37 cellular contexts compared by ENCODE assay signal in the genomic region with DNA sequence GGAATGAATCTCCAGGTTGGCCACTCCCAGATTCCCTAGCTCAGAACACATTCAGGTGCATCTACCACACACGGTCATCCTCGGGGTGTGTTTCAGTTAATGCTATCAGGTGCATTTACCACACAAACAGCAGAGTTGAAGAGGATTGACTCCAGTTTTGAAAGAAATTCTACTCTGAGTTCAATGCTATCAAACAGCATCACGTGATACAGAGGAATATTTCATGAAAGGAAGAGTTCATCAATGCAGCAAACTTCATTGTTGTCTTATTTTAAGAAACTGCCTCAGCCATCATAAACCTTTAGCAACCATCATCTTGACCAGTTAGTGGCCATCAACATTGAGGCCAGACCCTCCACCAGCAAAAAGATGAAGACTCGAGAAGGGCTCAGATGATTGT. TPM values are rescaled to one million over a fixed set of nuclear protein-coding genes. Genes with fewer than 3 reads are reported as not detected.
"Had no signal": no experiment of that assay in that cellular context is flagged by ENCODE, and none has a peak within 500 bp of the region (broad histone marks: within the 10 kb centered on the region; RNA-seq: fewer than 3 reads in every experiment).

No MANE protein-coding gene starts in this region.

- H3K9me3 ChIP-seq: MG63 had no signal

- H3K4me3 ChIP-seq: MG63 had no signal

- H3K36me3 ChIP-seq: MG63 had no signal

- H3K27me3 ChIP-seq: MG63 had no signal

- DNase-seq: Karpas-422, Kasumi-1, MG63, MM.1S, MV-4-11, NCI-H1048, NCI-H1092, NCI-H1092 treated with DMSO at 0.1 percent for 48 hours, NCI-H1105, NCI-H1105 treated with DMSO at 0.1 percent for 48 hours, NCI-H1417, NCI-H1417 treated with DMSO at 0.1 percent for 48 hours, NCI-H1436, NCI-H1436 treated with DMSO at 0.1 percent for 48 hours, NCI-H146, NCI-H1694, NCI-H1694 treated with DMSO at 0.1 percent for 48 hours, NCI-H187, NCI-H187 treated with DMSO at 0.1 percent for 48 hours, NCI-H1930, NCI-H2029, NCI-H2029 treated with DMSO at 0.1 percent for 48 hours, NCI-H2081, NCI-H2081 treated with DMSO at 0.1 percent for 48 hours, NCI-H2107, NCI-H2171, NCI-H2171 treated with DMSO at 0.1 percent for 48 hours, NCI-H2227 treated with DMSO at 0.1 percent for 48 hours, NCI-H226, NCI-H446, NCI-H446 treated with DMSO at 0.1 percent for 48 hours, NCI-H510A, NCI-H510A treated with DMSO at 0.1 percent for 48 hours, NCI-H524, NCI-H524 treated with DMSO at 0.1 percent for 48 hours had no signal

RNA-seq across cellular contexts. Expression of a gene that starts 22.6 kb away (rescaled TPM):
- total RNA-seq: LHCN-M2, NCI-H460 had no signal
